Comparison of ENCODE assay signal across 1 cellular context in genomic region chr4:145481164-145481941, GRCh38.
A peak's percentile ranks its signal among the peaks of the same experiment; 100 is the strongest.
TF ChIP-seq lines count a peak whose summit lies in the region.

SMAD1 (plus strand) TSS chr4:145481853; CDS start chr4:145514614, 32,761 bp downstream.

TF ChIP-seq in SK-N-SH, 30 proteins besides CTCF, POLR2A, EP300 and RAD21 (continued from another document):
- no peak for TF ChIP-seq ZBTB33 (IDR thresholded peaks at IDR 0.05; ENCODE audit: borderline replicate concordance, low read depth)
- no peak for TF ChIP-seq USF2 (IDR thresholded peaks at IDR 0.05; ENCODE audit: borderline replicate concordance, low read depth, low read length)
- TF ChIP-seq ELF1 (IDR thresholded peaks at IDR 0.05): no peak
- no peak for TF ChIP-seq GATA2 (CRISPR knock-in tag; IDR thresholded peaks at IDR 0.05)
- no peak for TF ChIP-seq USF1 (IDR thresholded peaks at IDR 0.05; ENCODE audit: borderline replicate concordance, low read depth)
- no peak for TF ChIP-seq MEF2A (IDR thresholded peaks at IDR 0.05; ENCODE audit: borderline replicate concordance, low read depth)
- TF ChIP-seq JUND (IDR thresholded peaks at IDR 0.05): no peak
- no peak for TF ChIP-seq FOXM1 (IDR thresholded peaks at IDR 0.05; ENCODE audit: low read depth)
- TF ChIP-seq MAX (IDR thresholded peaks at IDR 0.05; ENCODE audit: low read depth): peak; percentile 50
- no peak for TF ChIP-seq FOXJ3 (CRISPR knock-in tag; IDR thresholded peaks at IDR 0.05)
